In genomic region chr6:99312354-99312753, GRCh38 we compare ENCODE assay signal across 8 cellular contexts.
"Had no signal": no experiment of that assay in that cellular context is flagged by ENCODE, and none has a peak within 500 bp of the region (broad histone marks: within the 10 kb centered on the region; RNA-seq: fewer than 3 reads in every experiment).

No MANE protein-coding gene starts in this region.

- ATAC-seq: HCT116 had no signal

- H3K27ac Mint-ChIP-seq: H9, HFFc6 had no signal

- H3K9ac ChIP-seq: GM23248 had no signal

- H3K4me3 ChIP-seq: GM23248, HAP-1 had no signal

- H3K4me1 ChIP-seq: HAP-1 had no signal

- H3K4me3 Mint-ChIP-seq: H9, HFFc6 had no signal

- DNase-seq: GM23248, GOT3, H7, H9, HCEC 1CT, HFFc6 had no signal

- H3K9me3 ChIP-seq: HAP-1 had no signal

- H2AFZ ChIP-seq: GM23248 had no signal

- H3K27ac ChIP-seq: GM23248 had no signal

- H3K9me3 Mint-ChIP-seq: H9, HFFc6 had no signal
